ENCODE assay signal across 15 cellular contexts in genomic region chr20:21609221-21609620, GRCh38.
DNase-seq lines count a peak whose midpoint lies in the region; ATAC-seq and TF ChIP-seq lines count a peak whose summit lies in the region.
"Had no signal": no experiment of that assay in that cellular context is flagged by ENCODE, and none has a peak within 500 bp of the region (broad histone marks: within the 10 kb centered on the region; RNA-seq: fewer than 3 reads in every experiment).

No MANE protein-coding gene starts in this region.

- H2AFZ ChIP-seq in smooth muscle cell (ENCODE audit: low read depth), result no peak overlapping the region

- no peaks in the 10 kb centered on the region for H3K4me1 Mint-ChIP-seq in effector memory CD8-positive, alpha-beta T cell (ENCODE audit: low read depth in 2 of 2)

- TF ChIP-seq CTCF in RWPE2 (IDR thresholded peaks at IDR 0.05; ENCODE audit: poor library complexity, severe bottlenecking) (no peak), psoas muscle (IDR thresholded peaks at IDR 0.05) (no peak), smooth muscle cell (IDR thresholded peaks at IDR 0.05; ENCODE audit: borderline replicate concordance, insufficient read depth, poor library complexity, severe bottlenecking) (no peak), spleen (IDR thresholded peaks at IDR 0.05 in 8 of 11, conservative IDR thresholded peaks at IDR 0.05 in 3 of 11) (no peak)

- H3K4me2 ChIP-seq in smooth muscle cell, result no peak overlapping the region

- ATAC-seq in RWPE2 (ENCODE audit: low read depth), result peak; percentile 58
- ATAC-seq in psoas muscle, result peak; percentile 63 to 89 (median 70)
- ATAC-seq in effector memory CD8-positive, alpha-beta T cell (replicated peaks), result no peak
- ATAC-seq: activated CD8-positive, alpha-beta T cell treated with anti-CD3 and anti-CD28 coated beads for 36 hours; GM12878 had no signal

- H3K27me3 Mint-ChIP-seq in effector memory CD8-positive, alpha-beta T cell, result peaks cover 21 to 48% of the 10 kb centered on the region in 2 donors

- no peak overlapping the region for H3K27ac Mint-ChIP-seq in effector memory CD8-positive, alpha-beta T cell
- H3K27ac Mint-ChIP-seq: activated CD8-positive, alpha-beta T cell treated with anti-CD3 and anti-CD28 coated beads for 36 hours had no signal

- 43 to 61% (median 44%) methylated on average over 3 of the region's 3 CpGs for WGBS in psoas muscle, 3 donors
- WGBS in smooth muscle cell (ENCODE audit: low lambda C conversion rate), result 54% methylated on average over 3 of the region's 3 CpGs
- 71 to 81% (median 75%) methylated on average over 3 of the region's 3 CpGs for WGBS in spleen, 5 donors

- H3K4me3 ChIP-seq in RWPE2 (ENCODE audit: severe bottlenecking) (no peak overlapping the region), psoas muscle (no peak overlapping the region), smooth muscle cell (no peak overlapping the region), spleen (no peak overlapping the region)
- H3K4me3 ChIP-seq: GM12878 had no signal

- H3K9me3 Mint-ChIP-seq in effector memory CD8-positive, alpha-beta T cell, result peaks cover 2 to 21% of the 10 kb centered on the region in 2 donors

- no peaks in the 10 kb centered on the region for H3F3A ChIP-seq in smooth muscle cell (ENCODE audit: low read depth)

- H3K36me3 Mint-ChIP-seq in effector memory CD8-positive, alpha-beta T cell (ENCODE audit: insufficient read depth), result no peaks in the 10 kb centered on the region

- H3K4me1 ChIP-seq in RWPE2 (ENCODE audit: insufficient read depth, poor library complexity, severe bottlenecking), result no peaks in the 10 kb centered on the region
- H3K4me1 ChIP-seq in psoas muscle, result no peaks in the 10 kb centered on the region
- H3K4me1 ChIP-seq in smooth muscle cell (ENCODE audit: low read depth), result no peaks in the 10 kb centered on the region
- H3K4me1 ChIP-seq in spleen, result no peaks in the 10 kb centered on the region

- H4K20me1 ChIP-seq in smooth muscle cell (ENCODE audit: low read depth), result no peaks in the 10 kb centered on the region

- peaks cover 4% of the 10 kb centered on the region for H3K27me3 ChIP-seq in RWPE2 (ENCODE audit: insufficient read depth, poor library complexity, severe bottlenecking)
- H3K27me3 ChIP-seq in psoas muscle (ENCODE audit: insufficient read depth in 3 of 3, low read length in 2 of 3), result no peaks in the 10 kb centered on the region
- no peaks in the 10 kb centered on the region for H3K27me3 ChIP-seq in smooth muscle cell (ENCODE audit: low read depth)
- peaks cover 0 to 41% (median 3%) of the 10 kb centered on the region in 7 donors for H3K27me3 ChIP-seq in spleen (replicated peaks in 1 of 7)

- no peaks in the 10 kb centered on the region for H3K79me2 ChIP-seq in smooth muscle cell (ENCODE audit: low read depth)

- H3K36me3 ChIP-seq in RWPE2 (ENCODE audit: low read depth) (no peaks in the 10 kb centered on the region), psoas muscle (ENCODE audit: insufficient read depth in 1 of 2, low read depth in 1 of 2) (no peaks in the 10 kb centered on the region), smooth muscle cell (ENCODE audit: low read depth) (no peaks in the 10 kb centered on the region), spleen (no peaks in the 10 kb centered on the region)

- DNase-seq in EH (ENCODE audit: low read depth) (peak; percentile 1), RWPE2 (ENCODE audit: low spot score) (no peak), globus pallidus (ENCODE audit: low spot score) (peak; percentile 90), psoas muscle (no peak), NAMALWA (ENCODE audit: low spot score) (no peak), smooth muscle cell (lab: John Stamatoyannopoulos, UW; ENCODE audit: unreplicated experiment) (no peak), spleen (no peak)
- DNase-seq in effector memory CD8-positive, alpha-beta T cell, result no peak
- DNase-seq: activated CD8-positive, alpha-beta T cell treated with anti-CD3 and anti-CD28 coated beads for 36 hours; DMS79 treated with DMSO at 0.1 percent for 48 hours; mesenchymal stem cell; NCI-H2081; SIG-M5 had no signal

- H3K27ac ChIP-seq in RWPE2 (ENCODE audit: poor library complexity, severe bottlenecking) (no peak overlapping the region), psoas muscle (no peak overlapping the region), smooth muscle cell (ENCODE audit: low read depth) (no peak overlapping the region), spleen (no peak overlapping the region)
- H3K27ac ChIP-seq: C4-2B had no signal

- H3K4me3 Mint-ChIP-seq in effector memory CD8-positive, alpha-beta T cell, result no peak overlapping the region
- H3K4me3 Mint-ChIP-seq: activated CD8-positive, alpha-beta T cell treated with anti-CD3 and anti-CD28 coated beads for 36 hours had no signal

- no peak overlapping the region for H3K9ac ChIP-seq in smooth muscle cell (ENCODE audit: low read depth)

- intact Hi-C loops in psoas muscle (cut with DNase I) (no loop called here), spleen (cut with DNase I; ENCODE audit: low total_unique reads) (no loop called here)

- TF ChIP-seq POLR2A in spleen (IDR thresholded peaks at IDR 0.05), result no peak

- no peaks in the 10 kb centered on the region for H3K9me3 ChIP-seq in RWPE2 (ENCODE audit: severe bottlenecking)
- no peaks in the 10 kb centered on the region for H3K9me3 ChIP-seq in psoas muscle
- H3K9me3 ChIP-seq in smooth muscle cell (replicated peaks; ENCODE audit: low read depth), result no peaks in the 10 kb centered on the region
- peaks cover 0 to 20% (median 10%) of the 10 kb centered on the region in 8 donors for H3K9me3 ChIP-seq in spleen

Comparison
In these comparisons a context has a peak if more than half of its experiments do, and no peak if none do; other contexts are left out.
1. DNase-seq: peak in EH (single experiment) and globus pallidus (single experiment); none in RWPE2 (single experiment), psoas muscle (0 of 2), NAMALWA (single experiment), effector memory CD8-positive, alpha-beta T cell (0 of 3), smooth muscle cell (single experiment) and spleen (single experiment).